13 cellular contexts compared by ENCODE assay signal in the genomic region with DNA sequence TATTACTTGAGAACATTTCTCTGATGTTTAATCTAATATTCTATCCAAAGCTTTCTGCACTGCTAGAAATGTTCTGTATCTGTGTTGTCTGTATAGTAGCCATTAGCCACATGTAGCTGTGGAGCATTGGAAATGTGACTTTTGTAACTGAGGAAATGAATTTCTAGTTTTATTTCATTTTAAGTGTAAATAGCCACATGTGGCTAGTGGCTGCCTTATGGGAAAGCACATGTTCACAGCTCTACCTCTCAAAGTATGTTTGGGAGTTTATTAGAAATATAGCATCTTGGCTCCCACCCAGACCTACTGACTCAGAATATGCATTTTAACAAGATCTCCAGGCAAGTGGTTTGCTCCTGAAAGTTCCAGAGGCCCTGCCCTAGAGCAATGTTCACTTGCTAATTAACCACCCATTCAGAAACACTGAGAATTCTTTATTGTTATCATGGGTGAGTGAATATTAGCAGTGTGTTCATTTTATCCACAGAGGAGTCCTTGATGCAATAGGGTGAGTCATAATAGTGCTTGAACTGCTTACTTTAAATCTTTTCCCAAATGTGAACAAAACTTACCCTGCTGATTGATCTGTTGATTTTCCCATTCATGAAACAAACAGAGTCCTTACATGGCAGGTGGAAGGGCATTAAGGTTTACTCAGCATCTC.
DNase-seq lines count a peak whose midpoint lies in the region; ATAC-seq and TF ChIP-seq lines count a peak whose summit lies in the region.
"Had no signal": no experiment of that assay in that cellular context is flagged by ENCODE, and none has a peak within 500 bp of the region (broad histone marks: within the 10 kb centered on the region; RNA-seq: fewer than 3 reads in every experiment).

No MANE protein-coding gene starts in this region.

- no peak for ATAC-seq in HG02840 (IDR thresholded peaks at IDR 0.05; ENCODE audit: low FRiP score, unreplicated experiment)
- ATAC-seq: CD8-positive, alpha-beta T cell; Panc1 had no signal

- no peaks in the 10 kb centered on the region for H3K9me3 ChIP-seq in A673 (ENCODE audit: low read depth, low read length, poor library complexity, severe bottlenecking)
- H3K9me3 ChIP-seq: neutrophil had no signal

- CTCF ChIA-PET in A673 (lab: Charles Lee): no interaction called here

- H3K4me3 ChIP-seq in A673 (ENCODE audit: low read depth, low read length, poor library complexity, severe bottlenecking) (no peak overlapping the region), GM06990 (replicated peaks; ENCODE audit: low read depth, low read length) (no peak overlapping the region), fibroblast of mammary gland (ENCODE audit: control insufficient read depth, low read depth, low read length) (no peak overlapping the region)

- no peaks in the 10 kb centered on the region for H3K36me3 ChIP-seq in A673 (ENCODE audit: insufficient read depth, low read length, poor library complexity, severe bottlenecking)
- no peaks in the 10 kb centered on the region for H3K36me3 ChIP-seq in GM06990 (ENCODE audit: control insufficient read depth, insufficient read depth, low read length)
- H3K36me3 ChIP-seq: neutrophil had no signal

- DNase-seq in A673 (ENCODE audit: low spot score) (peak; percentile 32), GM06990 (ENCODE audit: extremely low read depth, insufficient read length) (peak; percentile 40), NCI-H774 (lab: John Stamatoyannopoulos, UW) (peak; percentile 69), fibroblast of mammary gland (ENCODE audit: low read depth) (peak; percentile 73), SKM-1 treated with dmso at 0.1 percent for 144 hours (lab: John Stamatoyannopoulos, UW; ENCODE audit: unreplicated experiment) (no peak)
- DNase-seq in stimulated activated CD4-positive, alpha-beta T cell treated with anti-CD3 and anti-CD28 coated beads, Interleukin-4, amount 100 ng/mL, for 4 hours: no peak
- no peak for DNase-seq in activated effector memory CD4-positive, alpha-beta T cell treated with anti-CD3 and anti-CD28 coated beads, Interleukin-2, amount 50 U/mL, for 16 hours
- DNase-seq: activated CD4-positive, alpha-beta T cell treated with anti-CD3 and anti-CD28 coated beads, Interleukin-2, amount 50 U/mL, for 48 hours; aorta; CD8-positive, alpha-beta T cell had no signal

- POLR2A ChIA-PET in A673 (lab: Charles Lee; ENCODE audit: low non-redundant PET): no interaction called here

- TF ChIP-seq CTCF in A673 (conservative IDR thresholded peaks at IDR 0.05; ENCODE audit: low read depth, low read length): no peak
- no peak for TF ChIP-seq CTCF in GM06990 (IDR thresholded peaks at IDR 0.05; ENCODE audit: insufficient read depth, low read length, poor library complexity, severe bottlenecking)
- TF ChIP-seq CTCF in fibroblast of mammary gland (conservative IDR thresholded peaks at IDR 0.05; ENCODE audit: control insufficient read depth, insufficient read depth, low read depth, low read length): no peak

- BruUV-seq in A673 (replicated peaks; lab: Mats Ljungman, UMichigan): no TSS peak

- intact Hi-C loops in A673 (cut with micrococcal nuclease; ENCODE audit: unreplicated experiment): no loop called here

- H3K4me1 ChIP-seq in A673 (ENCODE audit: insufficient read depth, low read length, poor library complexity, severe bottlenecking): peaks cover 7% of the 10 kb centered on the region

- H3K27me3 ChIP-seq in A673 (replicated peaks; ENCODE audit: insufficient read depth, low read depth, low read length, poor library complexity): no peaks in the 10 kb centered on the region
- H3K27me3 ChIP-seq in GM06990 (replicated peaks; ENCODE audit: control insufficient read depth, insufficient read depth, low read length): no peaks in the 10 kb centered on the region
- H3K27me3 ChIP-seq: neutrophil had no signal

- H3K27ac ChIP-seq in A673 (ENCODE audit: low read depth, low read length, poor library complexity, severe bottlenecking): no peak overlapping the region
- H3K27ac ChIP-seq: neutrophil had no signal

Comparison
In these comparisons a context has a peak if more than half of its experiments do, and no peak if none do; other contexts are left out.
1. DNase-seq: peak in A673 (single experiment), GM06990 (single experiment), NCI-H774 (single experiment) and fibroblast of mammary gland (single experiment); none in SKM-1 treated with dmso at 0.1 percent for 144 hours (single experiment), stimulated activated CD4-positive, alpha-beta T cell treated with anti-CD3 and anti-CD28 coated beads, Interleukin-4, amount 100 ng/mL, for 4 hours (0 of 2) and activated effector memory CD4-positive, alpha-beta T cell treated with anti-CD3 and anti-CD28 coated beads, Interleukin-2, amount 50 U/mL, for 16 hours (single experiment).